ENCODE assay signal across 23 cellular contexts in genomic region chr11:126495281-126495680, GRCh38.
"Had no signal": no experiment of that assay in that cellular context is flagged by ENCODE, and none has a peak within 500 bp of the region (broad histone marks: within the 10 kb centered on the region; RNA-seq: fewer than 3 reads in every experiment).

No MANE protein-coding gene starts in this region.

- H3K79me2 ChIP-seq: parathyroid adenoma had no signal

- H3K4me1 Mint-ChIP-seq: activated naive CD8-positive, alpha-beta T cell treated with anti-CD3 and anti-CD28 coated beads, Interleukin-2, amount 10 ng/mL, durations not matched to agents 7 days and 5 days had no signal

- H3K27ac Mint-ChIP-seq: activated CD4-positive, alpha-beta memory T cell treated with anti-CD3 and anti-CD28 coated beads for 36 hours; activated naive CD4-positive, alpha-beta T cell treated with anti-CD3 and anti-CD28 coated beads for 36 hours; activated naive CD8-positive, alpha-beta T cell treated with anti-CD3 and anti-CD28 coated beads, Interleukin-2, amount 10 ng/mL, durations not matched to agents 7 days and 5 days; activated T-cell treated with anti-CD3 and anti-CD28 coated beads, Interleukin-2, amount 50 U/mL, for 72 hours; stimulated activated naive B cell treated with anti-CD40 and anti-IgM and Interleukin-4, amounts not matched to agents 10 μg/mL and 1 μg/mL and 100 μg/mL, for 72 hours; T-helper 1 cell treated with Interleukin-12 subunit alpha and Interleukin-12 subunit beta and Interleukin-4 antibody, amounts not matched to agents 30 μg/mL and 1 μg/mL, for 36 hours had no signal

- H3K4me3 Mint-ChIP-seq: activated CD4-positive, alpha-beta memory T cell treated with anti-CD3 and anti-CD28 coated beads for 36 hours; activated naive CD4-positive, alpha-beta T cell treated with anti-CD3 and anti-CD28 coated beads for 36 hours; activated naive CD8-positive, alpha-beta T cell treated with anti-CD3 and anti-CD28 coated beads, Interleukin-2, amount 10 ng/mL, durations not matched to agents 7 days and 5 days; activated T-cell treated with anti-CD3 and anti-CD28 coated beads, Interleukin-2, amount 50 U/mL, for 72 hours; naive thymus-derived CD4-positive, alpha-beta T cell; stimulated activated naive B cell treated with anti-CD40 and anti-IgM and Interleukin-4, amounts not matched to agents 10 μg/mL and 1 μg/mL and 100 μg/mL, for 72 hours; T-helper 1 cell treated with Interleukin-12 subunit alpha and Interleukin-12 subunit beta and Interleukin-4 antibody, amounts not matched to agents 30 μg/mL and 1 μg/mL, for 36 hours had no signal

- DNase-seq: activated CD4-positive, alpha-beta memory T cell treated with anti-CD3 and anti-CD28 coated beads for 36 hours; activated CD4-positive, alpha-beta T cell treated with anti-CD3 and anti-CD28 coated beads for 48 hours; activated effector memory CD4-positive, alpha-beta T cell treated with Interleukin-2 at 50 U/mL for 16 hours; activated naive CD4-positive, alpha-beta T cell treated with anti-CD3 and anti-CD28 coated beads for 36 hours; activated naive CD8-positive, alpha-beta T cell treated with anti-CD3 and anti-CD28 coated beads, Interleukin-2, amount 10 ng/mL, durations not matched to agents 7 days and 5 days; activated T-cell treated with anti-CD3 and anti-CD28 coated beads, Interleukin-2, amount 50 U/mL, for 72 hours; amygdala; cortex of kidney; heart right ventricle; islet precursor cell; left colon; mesenchymal stem cell; naive thymus-derived CD4-positive, alpha-beta T cell; nucleus accumbens; stimulated activated CD4-positive, alpha-beta T cell treated with anti-CD3 and anti-CD28 coated beads, Interleukin-2, amount 100 ng/mL, for 48 hours; stimulated activated CD8-positive, alpha-beta memory T cell treated with anti-CD3 and anti-CD28 coated beads, Interleukin-4, amount 100 ng/mL, for 48 hours; stimulated activated naive B cell treated with anti-CD40 and anti-IgM and Interleukin-4, amounts not matched to agents 10 μg/mL and 1 μg/mL and 100 μg/mL, for 72 hours; upper lobe of left lung had no signal

- H3K4me1 ChIP-seq: gastroesophageal sphincter, heart right ventricle, parathyroid adenoma, upper lobe of left lung had no signal

- H3K9me3 ChIP-seq: gastroesophageal sphincter, heart right ventricle, thoracic aorta, upper lobe of left lung had no signal

- H3K4me3 ChIP-seq: gastroesophageal sphincter, heart right ventricle, thoracic aorta, upper lobe of left lung had no signal

- H3K9me3 Mint-ChIP-seq: activated CD4-positive, alpha-beta memory T cell treated with anti-CD3 and anti-CD28 coated beads for 36 hours; activated naive CD4-positive, alpha-beta T cell treated with anti-CD3 and anti-CD28 coated beads for 36 hours; activated naive CD8-positive, alpha-beta T cell treated with anti-CD3 and anti-CD28 coated beads, Interleukin-2, amount 10 ng/mL, durations not matched to agents 7 days and 5 days; activated T-cell treated with anti-CD3 and anti-CD28 coated beads, Interleukin-2, amount 50 U/mL, for 72 hours; naive thymus-derived CD4-positive, alpha-beta T cell; stimulated activated naive B cell treated with anti-CD40 and anti-IgM and Interleukin-4, amounts not matched to agents 10 μg/mL and 1 μg/mL and 100 μg/mL, for 72 hours; T-helper 1 cell treated with Interleukin-12 subunit alpha and Interleukin-12 subunit beta and Interleukin-4 antibody, amounts not matched to agents 30 μg/mL and 1 μg/mL, for 36 hours had no signal

- H3K36me3 ChIP-seq: gastroesophageal sphincter, heart right ventricle, thoracic aorta, upper lobe of left lung had no signal

- H2AFZ ChIP-seq: parathyroid adenoma had no signal

- H3K36me3 Mint-ChIP-seq: activated CD4-positive, alpha-beta memory T cell treated with anti-CD3 and anti-CD28 coated beads for 36 hours; activated naive CD8-positive, alpha-beta T cell treated with anti-CD3 and anti-CD28 coated beads, Interleukin-2, amount 10 ng/mL, durations not matched to agents 7 days and 5 days; naive thymus-derived CD4-positive, alpha-beta T cell; stimulated activated naive B cell treated with anti-CD40 and anti-IgM and Interleukin-4, amounts not matched to agents 10 μg/mL and 1 μg/mL and 100 μg/mL, for 72 hours had no signal

- H3K27ac ChIP-seq: epithelial cell of prostate, gastroesophageal sphincter, heart right ventricle, parathyroid adenoma, thoracic aorta, upper lobe of left lung had no signal

- H3K9ac ChIP-seq: parathyroid adenoma had no signal

- H3K27me3 ChIP-seq: upper lobe of left lung had no signal

- ATAC-seq: activated T-cell treated with anti-CD3 and anti-CD28 coated beads, Interleukin-2, amount 50 U/mL, for 72 hours; gastroesophageal sphincter; left colon; stimulated activated naive B cell treated with anti-CD40 and anti-IgM and Interleukin-4, amounts not matched to agents 10 μg/mL and 1 μg/mL and 100 μg/mL, for 72 hours had no signal
